ENCODE assay signal across 1 cellular context in the genomic region with DNA sequence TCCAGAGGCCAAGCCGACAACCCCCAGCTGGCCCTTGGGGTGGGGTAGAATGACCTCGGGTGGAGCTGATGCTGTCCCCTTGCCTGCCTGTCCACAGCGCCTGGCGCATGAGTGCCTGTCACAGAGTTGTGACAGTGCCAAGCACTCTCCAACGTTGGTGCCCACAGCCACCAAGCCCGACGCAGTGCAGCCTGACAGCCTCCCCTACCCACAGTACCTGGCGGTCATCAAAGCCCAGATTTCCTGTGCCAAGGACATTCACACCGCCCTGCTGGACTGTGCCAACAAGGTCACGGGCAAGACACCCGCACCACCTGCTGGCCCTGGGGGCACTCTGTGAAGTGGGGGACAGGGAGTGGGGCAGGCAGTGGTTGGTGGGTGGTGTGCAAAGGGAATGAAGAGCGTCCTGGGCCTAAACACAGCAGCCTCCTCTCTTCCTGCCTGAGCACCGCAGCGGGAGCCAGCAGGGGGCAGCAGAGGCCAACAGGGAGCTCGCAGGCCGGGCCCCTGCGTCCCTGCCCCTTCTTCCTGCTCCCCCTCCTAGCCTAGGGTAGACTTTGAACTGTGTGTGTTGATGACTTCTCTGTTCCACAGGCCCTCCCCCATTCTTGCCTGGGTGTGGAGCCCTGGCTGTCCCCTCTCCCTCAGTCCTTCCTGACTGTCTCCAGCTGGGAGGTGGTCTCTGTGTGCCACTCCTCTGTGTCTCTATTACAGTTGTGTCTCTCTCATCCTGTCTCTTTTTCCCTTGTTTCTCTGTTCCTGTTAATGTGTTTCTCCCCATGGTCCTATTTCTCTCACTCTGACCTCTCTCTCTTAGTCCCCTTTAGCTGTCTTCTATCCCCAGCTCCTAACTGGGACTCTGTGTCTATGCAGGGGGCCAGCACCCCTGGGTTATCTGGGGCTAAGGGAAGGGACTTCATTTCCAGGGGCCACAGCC.
A peak's percentile ranks its signal among the peaks of the same experiment; 100 is the strongest.
TF ChIP-seq lines count a peak whose summit lies in the region.

No MANE protein-coding gene starts in this region.

TF ChIP-seq in HepG2, 621 proteins besides CTCF, POLR2A, EP300 and RAD21 (continued from another document and continues in another):
- TF ChIP-seq, protein P1, sequence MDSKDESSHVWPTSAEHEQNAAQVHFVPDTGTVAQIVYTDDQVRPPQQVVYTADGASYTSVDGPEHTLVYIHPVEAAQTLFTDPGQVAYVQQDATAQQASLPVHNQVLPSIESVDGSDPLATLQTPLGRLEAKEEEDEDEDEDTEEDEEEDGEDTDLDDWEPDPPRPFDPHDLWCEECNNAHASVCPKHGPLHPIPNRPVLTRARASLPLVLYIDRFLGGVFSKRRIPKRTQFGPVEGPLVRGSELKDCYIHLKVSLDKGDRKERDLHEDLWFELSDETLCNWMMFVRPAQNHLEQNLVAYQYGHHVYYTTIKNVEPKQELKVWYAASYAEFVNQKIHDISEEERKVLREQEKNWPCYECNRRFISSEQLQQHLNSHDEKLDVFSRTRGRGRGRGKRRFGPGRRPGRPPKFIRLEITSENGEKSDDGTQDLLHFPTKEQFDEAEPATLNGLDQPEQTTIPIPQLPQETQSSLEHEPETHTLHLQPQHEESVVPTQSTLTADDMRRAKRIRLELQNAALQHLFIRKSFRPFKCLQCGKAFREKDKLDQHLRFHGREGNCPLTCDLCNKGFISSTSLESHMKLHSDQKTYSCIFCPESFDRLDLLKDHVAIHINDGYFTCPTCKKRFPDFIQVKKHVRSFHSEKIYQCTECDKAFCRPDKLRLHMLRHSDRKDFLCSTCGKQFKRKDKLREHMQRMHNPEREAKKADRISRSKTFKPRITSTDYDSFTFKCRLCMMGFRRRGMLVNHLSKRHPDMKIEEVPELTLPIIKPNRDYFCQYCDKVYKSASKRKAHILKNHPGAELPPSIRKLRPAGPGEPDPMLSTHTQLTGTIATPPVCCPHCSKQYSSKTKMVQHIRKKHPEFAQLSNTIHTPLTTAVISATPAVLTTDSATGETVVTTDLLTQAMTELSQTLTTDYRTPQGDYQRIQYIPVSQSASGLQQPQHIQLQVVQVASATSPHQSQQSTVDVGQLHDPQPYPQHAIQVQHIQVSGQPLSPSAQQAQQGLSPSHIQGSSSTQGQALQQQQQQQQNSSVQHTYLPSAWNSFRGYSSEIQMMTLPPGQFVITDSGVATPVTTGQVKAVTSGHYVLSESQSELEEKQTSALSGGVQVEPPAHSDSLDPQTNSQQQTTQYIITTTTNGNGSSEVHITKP (CRISPR knock-in tag; IDR thresholded peaks at IDR 0.05; ENCODE audit: low read depth) = 0 out of 2 replicates have a peak, but pooled peaks have one; percentile 48
- TF ChIP-seq ZNF292 (CRISPR knock-in tag; IDR thresholded peaks at IDR 0.05; ENCODE audit: borderline replicate concordance, low read depth) = peak; percentile 64; the same call in 1 of the 2 replicates
- TF ChIP-seq HDAC1 (CRISPR knock-in tag; IDR thresholded peaks at IDR 0.05) = peak; percentile 61; the same call in 1 of the 2 replicates
- TF ChIP-seq ZUFSP (CRISPR knock-in tag; IDR thresholded peaks at IDR 0.05; ENCODE audit: borderline replicate concordance) = no peak
- 0 out of 2 replicates have a peak, but pooled peaks have one; percentile 36 for TF ChIP-seq ZNF12 (CRISPR knock-in tag; IDR thresholded peaks at IDR 0.05)
- 0 out of 2 replicates have a peak, but pooled peaks have one; percentile 45 for TF ChIP-seq HOXD1 (CRISPR knock-in tag; IDR thresholded peaks at IDR 0.05)
- no peak for TF ChIP-seq ZNF256 (CRISPR knock-in tag; conservative IDR thresholded peaks at IDR 0.05)
- TF ChIP-seq, protein P2, sequence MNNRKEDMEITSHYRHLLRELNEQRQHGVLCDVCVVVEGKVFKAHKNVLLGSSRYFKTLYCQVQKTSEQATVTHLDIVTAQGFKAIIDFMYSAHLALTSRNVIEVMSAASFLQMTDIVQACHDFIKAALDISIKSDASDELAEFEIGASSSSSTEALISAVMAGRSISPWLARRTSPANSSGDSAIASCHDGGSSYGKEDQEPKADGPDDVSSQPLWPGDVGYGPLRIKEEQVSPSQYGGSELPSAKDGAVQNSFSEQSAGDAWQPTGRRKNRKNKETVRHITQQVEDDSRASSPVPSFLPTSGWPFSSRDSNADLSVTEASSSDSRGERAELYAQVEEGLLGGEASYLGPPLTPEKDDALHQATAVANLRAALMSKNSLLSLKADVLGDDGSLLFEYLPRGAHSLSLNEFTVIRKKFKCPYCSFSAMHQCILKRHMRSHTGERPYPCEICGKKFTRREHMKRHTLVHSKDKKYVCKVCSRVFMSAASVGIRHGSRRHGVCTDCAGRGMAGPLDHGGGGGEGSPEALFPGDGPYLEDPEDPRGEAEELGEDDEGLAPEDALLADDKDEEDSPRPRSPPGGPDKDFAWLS (CRISPR knock-in tag; IDR thresholded peaks at IDR 0.05; ENCODE audit: borderline replicate concordance) = no peak
- no peak for TF ChIP-seq ZNF562 (CRISPR knock-in tag; IDR thresholded peaks at IDR 0.05; ENCODE audit: borderline replicate concordance)
- TF ChIP-seq, protein P3, sequence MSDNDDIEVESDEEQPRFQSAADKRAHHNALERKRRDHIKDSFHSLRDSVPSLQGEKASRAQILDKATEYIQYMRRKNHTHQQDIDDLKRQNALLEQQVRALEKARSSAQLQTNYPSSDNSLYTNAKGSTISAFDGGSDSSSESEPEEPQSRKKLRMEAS (IDR thresholded peaks at IDR 0.05) = peak; percentile 68
- TF ChIP-seq PRMT3 (CRISPR knock-in tag; IDR thresholded peaks at IDR 0.05; ENCODE audit: borderline replicate concordance, low read depth) = no peak
- no peak; the same call in 1 of the 2 replicates for TF ChIP-seq ZNF44 (CRISPR knock-in tag; IDR thresholded peaks at IDR 0.05)
- peak; percentile 57; the same call in 1 of the 2 replicates for TF ChIP-seq MIER2 (CRISPR knock-in tag; IDR thresholded peaks at IDR 0.05)
- TF ChIP-seq ZNF235 (CRISPR knock-in tag; IDR thresholded peaks at IDR 0.05; ENCODE audit: borderline replicate concordance) = no peak
- no peak for TF ChIP-seq PAF1 (CRISPR knock-in tag; IDR thresholded peaks at IDR 0.05)
- TF ChIP-seq SRSF4 (IDR thresholded peaks at IDR 0.05; ENCODE audit: low read depth, low read length, poor library complexity, severe bottlenecking) = no peak
- TF ChIP-seq CREB3 (CRISPR knock-in tag; IDR thresholded peaks at IDR 0.05) = no peak
- TF ChIP-seq HIC2 (CRISPR knock-in tag; IDR thresholded peaks at IDR 0.05; ENCODE audit: low read depth) = peak; percentile 85
- TF ChIP-seq, protein P4, sequence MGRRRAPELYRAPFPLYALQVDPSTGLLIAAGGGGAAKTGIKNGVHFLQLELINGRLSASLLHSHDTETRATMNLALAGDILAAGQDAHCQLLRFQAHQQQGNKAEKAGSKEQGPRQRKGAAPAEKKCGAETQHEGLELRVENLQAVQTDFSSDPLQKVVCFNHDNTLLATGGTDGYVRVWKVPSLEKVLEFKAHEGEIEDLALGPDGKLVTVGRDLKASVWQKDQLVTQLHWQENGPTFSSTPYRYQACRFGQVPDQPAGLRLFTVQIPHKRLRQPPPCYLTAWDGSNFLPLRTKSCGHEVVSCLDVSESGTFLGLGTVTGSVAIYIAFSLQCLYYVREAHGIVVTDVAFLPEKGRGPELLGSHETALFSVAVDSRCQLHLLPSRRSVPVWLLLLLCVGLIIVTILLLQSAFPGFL (CRISPR knock-in tag; IDR thresholded peaks at IDR 0.05) = no peak
- no peak for TF ChIP-seq ARNT (IDR thresholded peaks at IDR 0.05)
- peak; percentile 86 for TF ChIP-seq HOXA3 (CRISPR knock-in tag; IDR thresholded peaks at IDR 0.05)
- TF ChIP-seq CEBPB (IDR thresholded peaks at IDR 0.05; ENCODE audit: borderline replicate concordance, low read depth, low read length) = no peak
- TF ChIP-seq ZSCAN25 (CRISPR knock-in tag; IDR thresholded peaks at IDR 0.05) = peak; percentile 98
- TF ChIP-seq CENPBD1 (CRISPR knock-in tag; IDR thresholded peaks at IDR 0.05; ENCODE audit: borderline replicate concordance, low read depth) = no peak
- no peak for TF ChIP-seq STAT5B (CRISPR knock-in tag; IDR thresholded peaks at IDR 0.05)
- TF ChIP-seq HDAC2 (CRISPR knock-in tag; IDR thresholded peaks at IDR 0.05) = peak; percentile 85
- TF ChIP-seq ZNF639 (CRISPR knock-in tag; conservative IDR thresholded peaks at IDR 0.05) = 0 out of 2 replicates have a peak, but pooled peaks have one; percentile 19
- no peak for TF ChIP-seq ZNF839 (CRISPR knock-in tag; IDR thresholded peaks at IDR 0.05; ENCODE audit: borderline replicate concordance)
- TF ChIP-seq RERE (CRISPR knock-in tag; IDR thresholded peaks at IDR 0.05; ENCODE audit: low read depth) = no peak
